In genomic region chr1:112196008-112196588, GRCh38 we compare ENCODE assay signal across 19 cellular contexts.
"Had no signal": no experiment of that assay in that cellular context is flagged by ENCODE, and none has a peak within 500 bp of the region (broad histone marks: within the 10 kb centered on the region; RNA-seq: fewer than 3 reads in every experiment).

No MANE protein-coding gene starts in this region.

- H3K27me3 Mint-ChIP-seq: dendritic cell treated with granulocyte-macrophage colony-stimulating factor and Interleukin-4, amounts not matched to agents 40 ng/mL and 50 ng/mL, for 4 days had no signal

- H3K36me3 ChIP-seq: esophagus muscularis mucosa, gastroesophageal sphincter, neutrophil, tibial artery, upper lobe of left lung, vagina had no signal

- H3K36me3 Mint-ChIP-seq: immature natural killer cell had no signal

- H3K4me3 Mint-ChIP-seq: dendritic cell treated with granulocyte-macrophage colony-stimulating factor and Interleukin-4, amounts not matched to agents 40 ng/mL and 50 ng/mL, for 4 days; effector memory CD8-positive, alpha-beta T cell; immature natural killer cell; naive B cell; stimulated activated naive CD8-positive, alpha-beta T cell treated with anti-CD3 and anti-CD28 coated beads, Interleukin-15, Interleukin-2, amounts not matched to agents 100 ng/mL and 50 ng/mL, for 24 hours had no signal

- FAIRE-seq: colon, keratinocyte had no signal

- H3K4me1 ChIP-seq: esophagus muscularis mucosa, gastroesophageal sphincter, tibial artery, upper lobe of left lung, vagina had no signal

- H3K4me1 Mint-ChIP-seq: immature natural killer cell, naive B cell had no signal

- H3K9me3 Mint-ChIP-seq: dendritic cell treated with granulocyte-macrophage colony-stimulating factor and Interleukin-4, amounts not matched to agents 40 ng/mL and 50 ng/mL, for 4 days; effector memory CD8-positive, alpha-beta T cell had no signal

- ATAC-seq: effector memory CD8-positive, alpha-beta T cell; gastroesophageal sphincter had no signal

- H3K27ac ChIP-seq: epithelial cell of prostate, esophagus muscularis mucosa, gastroesophageal sphincter, neutrophil, tibial artery, upper lobe of left lung, vagina had no signal

- H3K4me2 ChIP-seq: smooth muscle cell had no signal

- H3K27ac Mint-ChIP-seq: dendritic cell treated with granulocyte-macrophage colony-stimulating factor and Interleukin-4, amounts not matched to agents 40 ng/mL and 50 ng/mL, for 4 days; effector memory CD8-positive, alpha-beta T cell; immature natural killer cell; naive B cell; stimulated activated naive CD8-positive, alpha-beta T cell treated with anti-CD3 and anti-CD28 coated beads, Interleukin-15, Interleukin-2, amounts not matched to agents 100 ng/mL and 50 ng/mL, for 24 hours had no signal

- DNase-seq: effector memory CD8-positive, alpha-beta T cell; glutamatergic neuron; immature natural killer cell; mesendoderm; naive B cell; posterior cingulate gyrus; stimulated activated CD4-positive, alpha-beta T cell treated with anti-CD3 and anti-CD28 coated beads, Interleukin-2, amount 100 ng/mL, for 48 hours; tibial artery; upper lobe of left lung had no signal

- H3K27me3 ChIP-seq: esophagus muscularis mucosa, gastroesophageal sphincter, neutrophil, tibial artery, upper lobe of left lung, vagina had no signal

- H3K9me3 ChIP-seq: neutrophil, tibial artery, upper lobe of left lung, vagina had no signal

- H3K4me3 ChIP-seq: esophagus muscularis mucosa, gastroesophageal sphincter, smooth muscle cell, tibial artery, upper lobe of left lung, vagina had no signal
